In genomic region chr11:66188580-66188979, GRCh38 we compare ENCODE assay signal across 14 cellular contexts.
DNase-seq lines count a peak whose midpoint lies in the region; ATAC-seq, FAIRE-seq and TF ChIP-seq lines count a peak whose summit lies in the region.
"Had no signal": no experiment of that assay in that cellular context is flagged by ENCODE, and none has a peak within 500 bp of the region (broad histone marks: within the 10 kb centered on the region; RNA-seq: fewer than 3 reads in every experiment).

No MANE protein-coding gene starts in this region.

- no peaks in the 10 kb centered on the region for H3K27me3 Mint-ChIP-seq in activated T-cell treated with anti-CD3 and anti-CD28 coated beads, Interleukin-2, amount 50 U/mL, for 24 hours
- H3K27me3 Mint-ChIP-seq: activated naive CD4-positive, alpha-beta T cell treated with anti-CD3 and anti-CD28 coated beads, Interleukin-2, amount 50 U/mL, for 24 hours; effector memory CD8-positive, alpha-beta T cell had no signal

- H3K9me3 Mint-ChIP-seq in activated T-cell treated with anti-CD3 and anti-CD28 coated beads, Interleukin-2, amount 50 U/mL, for 24 hours: no peaks in the 10 kb centered on the region
- H3K9me3 Mint-ChIP-seq: activated naive CD4-positive, alpha-beta T cell treated with anti-CD3 and anti-CD28 coated beads, Interleukin-2, amount 50 U/mL, for 24 hours; effector memory CD8-positive, alpha-beta T cell had no signal

- H3K9me3 ChIP-seq in RWPE2 (ENCODE audit: severe bottlenecking) (no peaks in the 10 kb centered on the region), smooth muscle cell (replicated peaks; ENCODE audit: low read depth) (no peaks in the 10 kb centered on the region)
- H3K9me3 ChIP-seq: testis had no signal

- no peak overlapping the region for H3K4me3 ChIP-seq in RWPE2 (ENCODE audit: severe bottlenecking)
- H3K4me3 ChIP-seq in smooth muscle cell: no peak overlapping the region
- H3K4me3 ChIP-seq: testis had no signal

- H3K79me2 ChIP-seq in smooth muscle cell (ENCODE audit: low read depth): peaks cover 58% of the 10 kb centered on the region

- peak overlapping the region; percentile 50 for H3K27ac Mint-ChIP-seq in activated T-cell treated with anti-CD3 and anti-CD28 coated beads, Interleukin-2, amount 50 U/mL, for 24 hours
- H3K27ac Mint-ChIP-seq: effector memory CD8-positive, alpha-beta T cell had no signal

- H2AFZ ChIP-seq in smooth muscle cell (ENCODE audit: low read depth): no peak overlapping the region

- H3F3A ChIP-seq in smooth muscle cell (ENCODE audit: low read depth): peaks cover 21% of the 10 kb centered on the region

- TF ChIP-seq POLR2A in GM12891 (IDR thresholded peaks at IDR 0.05; ENCODE audit: low read depth, low read length): no peak

- no peak overlapping the region for H3K9ac ChIP-seq in smooth muscle cell (ENCODE audit: low read depth)

- no peak overlapping the region for H3K4me3 Mint-ChIP-seq in activated T-cell treated with anti-CD3 and anti-CD28 coated beads, Interleukin-2, amount 50 U/mL, for 24 hours
- H3K4me3 Mint-ChIP-seq: activated naive CD4-positive, alpha-beta T cell treated with anti-CD3 and anti-CD28 coated beads, Interleukin-2, amount 50 U/mL, for 24 hours; effector memory CD8-positive, alpha-beta T cell had no signal

- H3K27me3 ChIP-seq in RWPE2 (ENCODE audit: insufficient read depth, poor library complexity, severe bottlenecking): no peaks in the 10 kb centered on the region
- no peaks in the 10 kb centered on the region for H3K27me3 ChIP-seq in smooth muscle cell (ENCODE audit: low read depth)
- H3K27me3 ChIP-seq: testis had no signal

- WGBS in smooth muscle cell (ENCODE audit: low lambda C conversion rate): 25% methylated on average over 3 of the region's 3 CpGs

- DNase-seq in activated T-cell treated with anti-CD3 and anti-CD28 coated beads, Interleukin-2, amount 50 U/mL, for 24 hours: no peak
- DNase-seq in activated T-cell treated with anti-CD3 and anti-CD28 coated beads, Interleukin-2, amount 50 U/mL, for 1 hour: no peak
- DNase-seq in RWPE2 (ENCODE audit: low spot score) (no peak), epithelial cell of prostate (ENCODE audit: low read depth, low spot score) (no peak), smooth muscle cell (lab: John Stamatoyannopoulos, UW; ENCODE audit: unreplicated experiment) (no peak), GM12891 (ENCODE audit: insufficient read length, low spot score) (no peak), NOMO-1 treated with DMSO at 0.1 percent for 48 hours (lab: John Stamatoyannopoulos, UW; ENCODE audit: unreplicated experiment) (no peak), SK-N-DZ (ENCODE audit: low spot score) (no peak)
- DNase-seq: activated CD4-positive, alpha-beta T cell treated with anti-CD3 and anti-CD28 coated beads, Interleukin-2, amount 50 U/mL, for 48 hours; AML-193; effector memory CD8-positive, alpha-beta T cell; T-helper 1 cell; testis had no signal

- peak overlapping the region; percentile 11 for H3K4me2 ChIP-seq in smooth muscle cell

- H4K20me1 ChIP-seq in smooth muscle cell (ENCODE audit: low read depth): peaks cover 99% of the 10 kb centered on the region

- H3K36me3 ChIP-seq in RWPE2 (ENCODE audit: low read depth) (peaks cover 11% of the 10 kb centered on the region), smooth muscle cell (ENCODE audit: low read depth) (peaks cover 2% of the 10 kb centered on the region)

- peaks cover 67% of the 10 kb centered on the region for H3K36me3 Mint-ChIP-seq in activated T-cell treated with anti-CD3 and anti-CD28 coated beads, Interleukin-2, amount 50 U/mL, for 24 hours (ENCODE audit: low read depth)

- peak; percentile 87 for ATAC-seq in RWPE2 (ENCODE audit: low read depth)
- ATAC-seq: effector memory CD8-positive, alpha-beta T cell had no signal

- H3K27ac ChIP-seq in RWPE2 (ENCODE audit: poor library complexity, severe bottlenecking) (peak overlapping the region; percentile 19), epithelial cell of prostate (peak overlapping the region; percentile 6), smooth muscle cell (ENCODE audit: low read depth) (peak overlapping the region; percentile 77)
- H3K27ac ChIP-seq: testis had no signal

- TF ChIP-seq CTCF in RWPE2 (IDR thresholded peaks at IDR 0.05; ENCODE audit: poor library complexity, severe bottlenecking): no peak
- TF ChIP-seq CTCF in smooth muscle cell (IDR thresholded peaks at IDR 0.05; ENCODE audit: borderline replicate concordance, insufficient read depth, poor library complexity, severe bottlenecking): no peak

- FAIRE-seq in GM12891 (lab: Jason Lieb, UNC): no peak

- H3K4me1 ChIP-seq in RWPE2 (ENCODE audit: insufficient read depth, poor library complexity, severe bottlenecking): peaks cover 15% of the 10 kb centered on the region
- peaks cover 10% of the 10 kb centered on the region for H3K4me1 ChIP-seq in smooth muscle cell (ENCODE audit: low read depth)
- H3K4me1 ChIP-seq: testis had no signal

- peaks cover 55% of the 10 kb centered on the region for H3K4me1 Mint-ChIP-seq in activated T-cell treated with anti-CD3 and anti-CD28 coated beads, Interleukin-2, amount 50 U/mL, for 24 hours (ENCODE audit: low read depth)

TF ChIP-seq in GM12891, 5 proteins besides CTCF, POLR2A, EP300 and RAD21:
- no peak for TF ChIP-seq PAX5 (IDR thresholded peaks at IDR 0.05; ENCODE audit: insufficient read depth, low read length, severe bottlenecking)
- TF ChIP-seq TAF1 (IDR thresholded peaks at IDR 0.05; ENCODE audit: low read depth, low read length): no peak

Comparison
In these comparisons a context has a peak if more than half of its experiments do, and no peak if none do; other contexts are left out.
1. H3K27ac ChIP-seq: peak in every context shown above with its lines; median percentile 77 in smooth muscle cell; 19 in RWPE2; 6 in epithelial cell of prostate.